1 cellular context compared by ENCODE assay signal in the genomic region with DNA sequence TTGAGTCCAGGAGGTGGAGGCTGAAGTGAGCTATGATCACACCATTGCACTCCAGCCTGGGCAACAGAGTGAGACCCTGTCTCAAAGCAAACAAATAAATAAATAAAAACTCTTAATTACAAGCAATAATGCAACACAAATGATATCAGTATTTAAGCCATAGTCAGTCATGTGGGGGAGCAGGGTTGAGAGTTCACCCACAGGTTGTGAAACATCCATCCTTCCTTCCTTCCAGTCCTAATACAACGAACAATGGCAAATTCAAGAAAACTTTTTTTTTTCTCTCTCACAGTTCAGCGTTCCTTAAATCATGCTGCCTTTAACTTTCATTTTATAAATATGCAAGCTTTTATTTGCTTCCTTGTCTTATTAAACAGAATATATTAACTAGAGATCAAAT.
TF ChIP-seq lines count a peak whose summit lies in the region.

No MANE protein-coding gene starts in this region.

TF ChIP-seq in SK-N-SH, 30 proteins besides CTCF, POLR2A, EP300 and RAD21:
- no peak for TF ChIP-seq FOSL2 (IDR thresholded peaks at IDR 0.05; ENCODE audit: borderline replicate concordance, low read depth)
- TF ChIP-seq FOXM1 (IDR thresholded peaks at IDR 0.05; ENCODE audit: low read depth), result no peak
- TF ChIP-seq MEF2A (IDR thresholded peaks at IDR 0.05; ENCODE audit: borderline replicate concordance, low read depth), result no peak
- no peak for TF ChIP-seq NFIC (IDR thresholded peaks at IDR 0.05; ENCODE audit: borderline replicate concordance)
- TF ChIP-seq, protein P1, sequence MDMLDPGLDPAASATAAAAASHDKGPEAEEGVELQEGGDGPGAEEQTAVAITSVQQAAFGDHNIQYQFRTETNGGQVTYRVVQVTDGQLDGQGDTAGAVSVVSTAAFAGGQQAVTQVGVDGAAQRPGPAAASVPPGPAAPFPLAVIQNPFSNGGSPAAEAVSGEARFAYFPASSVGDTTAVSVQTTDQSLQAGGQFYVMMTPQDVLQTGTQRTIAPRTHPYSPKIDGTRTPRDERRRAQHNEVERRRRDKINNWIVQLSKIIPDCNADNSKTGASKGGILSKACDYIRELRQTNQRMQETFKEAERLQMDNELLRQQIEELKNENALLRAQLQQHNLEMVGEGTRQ (IDR thresholded peaks at IDR 0.05; ENCODE audit: borderline replicate concordance, low read depth, low read length), result no peak
- TF ChIP-seq, protein P2, sequence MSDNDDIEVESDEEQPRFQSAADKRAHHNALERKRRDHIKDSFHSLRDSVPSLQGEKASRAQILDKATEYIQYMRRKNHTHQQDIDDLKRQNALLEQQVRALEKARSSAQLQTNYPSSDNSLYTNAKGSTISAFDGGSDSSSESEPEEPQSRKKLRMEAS (IDR thresholded peaks at IDR 0.05; ENCODE audit: low read depth), result no peak
- TF ChIP-seq TCF12 (IDR thresholded peaks at IDR 0.05), result no peak
- TF ChIP-seq SIN3A (IDR thresholded peaks at IDR 0.05; ENCODE audit: borderline replicate concordance, low read depth, low read length), result no peak
- TF ChIP-seq, protein P3, sequence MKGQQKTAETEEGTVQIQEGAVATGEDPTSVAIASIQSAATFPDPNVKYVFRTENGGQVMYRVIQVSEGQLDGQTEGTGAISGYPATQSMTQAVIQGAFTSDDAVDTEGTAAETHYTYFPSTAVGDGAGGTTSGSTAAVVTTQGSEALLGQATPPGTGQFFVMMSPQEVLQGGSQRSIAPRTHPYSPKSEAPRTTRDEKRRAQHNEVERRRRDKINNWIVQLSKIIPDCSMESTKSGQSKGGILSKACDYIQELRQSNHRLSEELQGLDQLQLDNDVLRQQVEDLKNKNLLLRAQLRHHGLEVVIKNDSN (IDR thresholded peaks at IDR 0.05; ENCODE audit: borderline replicate concordance, low read depth), result no peak
- no peak for TF ChIP-seq YY1 (IDR thresholded peaks at IDR 0.05; ENCODE audit: low read depth)
- TF ChIP-seq RCOR1 (IDR thresholded peaks at IDR 0.05; ENCODE audit: low read length), result no peak
- TF ChIP-seq TAF1 (IDR thresholded peaks at IDR 0.05; ENCODE audit: borderline replicate concordance, low read depth, low read length), result no peak
- TF ChIP-seq, protein P4, sequence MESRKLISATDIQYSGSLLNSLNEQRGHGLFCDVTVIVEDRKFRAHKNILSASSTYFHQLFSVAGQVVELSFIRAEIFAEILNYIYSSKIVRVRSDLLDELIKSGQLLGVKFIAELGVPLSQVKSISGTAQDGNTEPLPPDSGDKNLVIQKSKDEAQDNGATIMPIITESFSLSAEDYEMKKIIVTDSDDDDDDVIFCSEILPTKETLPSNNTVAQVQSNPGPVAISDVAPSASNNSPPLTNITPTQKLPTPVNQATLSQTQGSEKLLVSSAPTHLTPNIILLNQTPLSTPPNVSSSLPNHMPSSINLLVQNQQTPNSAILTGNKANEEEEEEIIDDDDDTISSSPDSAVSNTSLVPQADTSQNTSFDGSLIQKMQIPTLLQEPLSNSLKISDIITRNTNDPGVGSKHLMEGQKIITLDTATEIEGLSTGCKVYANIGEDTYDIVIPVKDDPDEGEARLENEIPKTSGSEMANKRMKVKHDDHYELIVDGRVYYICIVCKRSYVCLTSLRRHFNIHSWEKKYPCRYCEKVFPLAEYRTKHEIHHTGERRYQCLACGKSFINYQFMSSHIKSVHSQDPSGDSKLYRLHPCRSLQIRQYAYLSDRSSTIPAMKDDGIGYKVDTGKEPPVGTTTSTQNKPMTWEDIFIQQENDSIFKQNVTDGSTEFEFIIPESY (IDR thresholded peaks at IDR 0.05; ENCODE audit: borderline replicate concordance, low read depth), result no peak
- no peak for TF ChIP-seq NRF1 (IDR thresholded peaks at IDR 0.05; ENCODE audit: low read depth, low read length)
- no peak for TF ChIP-seq GABPA (IDR thresholded peaks at IDR 0.05; ENCODE audit: low read depth)
- no peak for TF ChIP-seq POLR2AphosphoS5 (IDR thresholded peaks at IDR 0.05; ENCODE audit: low read depth, low read length)
- TF ChIP-seq, protein P5, sequence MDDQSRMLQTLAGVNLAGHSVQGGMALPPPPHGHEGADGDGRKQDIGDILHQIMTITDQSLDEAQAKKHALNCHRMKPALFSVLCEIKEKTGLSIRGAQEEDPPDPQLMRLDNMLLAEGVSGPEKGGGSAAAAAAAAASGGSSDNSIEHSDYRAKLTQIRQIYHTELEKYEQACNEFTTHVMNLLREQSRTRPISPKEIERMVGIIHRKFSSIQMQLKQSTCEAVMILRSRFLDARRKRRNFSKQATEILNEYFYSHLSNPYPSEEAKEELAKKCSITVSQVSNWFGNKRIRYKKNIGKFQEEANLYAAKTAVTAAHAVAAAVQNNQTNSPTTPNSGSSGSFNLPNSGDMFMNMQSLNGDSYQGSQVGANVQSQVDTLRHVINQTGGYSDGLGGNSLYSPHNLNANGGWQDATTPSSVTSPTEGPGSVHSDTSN (IDR thresholded peaks at IDR 0.05), result no peak
- no peak for TF ChIP-seq FOXJ3 (CRISPR knock-in tag; IDR thresholded peaks at IDR 0.05)
TF ChIP-seq in SK-N-SH: peak in this region for 0.
